In genomic region chr7:137757146-137757925, GRCh38 we compare ENCODE assay signal across 15 cellular contexts.
A peak's percentile ranks its signal among the peaks of the same experiment; 100 is the strongest.
DNase-seq lines count a peak whose midpoint lies in the region; ATAC-seq, FAIRE-seq and TF ChIP-seq lines count a peak whose summit lies in the region.
"Had no signal": no experiment of that assay in that cellular context is flagged by ENCODE, and none has a peak within 500 bp of the region (broad histone marks: within the 10 kb centered on the region; RNA-seq: fewer than 3 reads in every experiment).

No MANE protein-coding gene starts in this region.

- H3K36me3 ChIP-seq in bronchial epithelial cell (ENCODE audit: control insufficient read depth, insufficient read depth, low read length) (no peaks in the 10 kb centered on the region), osteoblast (ENCODE audit: insufficient read depth, low read length) (peaks cover 7% of the 10 kb centered on the region)
- H3K36me3 ChIP-seq in CD4-positive, alpha-beta memory T cell (ENCODE audit: insufficient read depth, low read length), result no peaks in the 10 kb centered on the region
- H3K36me3 ChIP-seq: SJSA1 had no signal

- H2AFZ ChIP-seq in osteoblast (ENCODE audit: low read length), result no peak overlapping the region

- DNase-seq in EH (ENCODE audit: low read depth), result peak; percentile 69
- DNase-seq in LNCaP clone FGC (ENCODE audit: low read depth), result peak; percentile 52
- peak; percentile 68 for DNase-seq in bronchial epithelial cell (ENCODE audit: low read depth)
- DNase-seq in osteoblast (ENCODE audit: insufficient read length, low spot score, missing footprints), result peak; percentile 27
- DNase-seq in NCI-H69 (lab: John Stamatoyannopoulos, UW), result no peak
- DNase-seq in NCI-H345 treated with DMSO at 0.1 percent for 48 hours (lab: John Stamatoyannopoulos, UW; ENCODE audit: unreplicated experiment), result no peak
- no peak for DNase-seq in CD4-positive, alpha-beta memory T cell
- DNase-seq: activated T-cell treated with anti-CD3 and anti-CD28 coated beads, Interleukin-2, amount 50 U/mL, for 1 hour; NCI-H1105; retina had no signal

- FAIRE-seq in bronchial epithelial cell (lab: Jason Lieb, UNC), result no peak
- FAIRE-seq: H1 had no signal

- H3K4me1 ChIP-seq in osteoblast (ENCODE audit: insufficient read depth, low read length), result peaks cover 28% of the 10 kb centered on the region
- no peaks in the 10 kb centered on the region for H3K4me1 ChIP-seq in CD4-positive, alpha-beta memory T cell (ENCODE audit: insufficient read depth, low read length)
- H3K4me1 ChIP-seq: SJSA1 had no signal

- CTCF ChIA-PET in CD4-positive, alpha-beta memory T cell (lab: Charles Lee; ENCODE audit: partially characterized antibody), result no interaction called here

- H3K27ac Mint-ChIP-seq in CD4-positive, alpha-beta memory T cell, result no peak overlapping the region
- H3K27ac Mint-ChIP-seq: CD14-positive monocyte had no signal

- H3K27me3 Mint-ChIP-seq in CD4-positive, alpha-beta memory T cell, result peaks cover 6 to 8% of the 10 kb centered on the region in 2 donors

- no peaks in the 10 kb centered on the region for H3K9me3 ChIP-seq in osteoblast (ENCODE audit: low read depth, low read length)
- no peaks in the 10 kb centered on the region for H3K9me3 ChIP-seq in CD4-positive, alpha-beta memory T cell (ENCODE audit: control insufficient read depth in 1 of 2, low read length in 2 of 2)

- H3K4me1 Mint-ChIP-seq in CD4-positive, alpha-beta memory T cell, result no peaks in the 10 kb centered on the region

- intact Hi-C loops in CD4-positive, alpha-beta memory T cell (cut with micrococcal nuclease), result no loop called here

- H3K79me2 ChIP-seq in osteoblast (ENCODE audit: insufficient read depth, low read length), result peaks cover 10% of the 10 kb centered on the region

- POLR2A ChIA-PET in CD4-positive, alpha-beta memory T cell (lab: Charles Lee; ENCODE audit: partially characterized antibody), result no interaction called here

- no peak for TF ChIP-seq CTCF in LNCaP clone FGC (IDR thresholded peaks at IDR 0.05; ENCODE audit: control insufficient read depth, extremely low read depth, insufficient read depth)
- TF ChIP-seq CTCF in bronchial epithelial cell (IDR thresholded peaks at IDR 0.05; ENCODE audit: insufficient read depth, low read length, severe bottlenecking), result no peak
- no peak for TF ChIP-seq CTCF in osteoblast (IDR thresholded peaks at IDR 0.05; ENCODE audit: extremely low read depth, low read depth, low read length)

- peak overlapping the region; percentile 59 for H3K4me2 ChIP-seq in osteoblast (ENCODE audit: insufficient read depth, low read length)

- ATAC-seq in HG03378 (IDR thresholded peaks at IDR 0.05; ENCODE audit: unreplicated experiment), result no peak

- H3K4me3 Mint-ChIP-seq in CD4-positive, alpha-beta memory T cell, result no peak overlapping the region
- H3K4me3 Mint-ChIP-seq: neural crest cell had no signal

- peak overlapping the region; percentile 84 for H3K27ac ChIP-seq in osteoblast (ENCODE audit: low read depth, low read length)
- no peak overlapping the region for H3K27ac ChIP-seq in CD4-positive, alpha-beta memory T cell (ENCODE audit: low read depth, low read length)
- H3K27ac ChIP-seq: SJSA1 had no signal

- no peak overlapping the region for H3K4me3 ChIP-seq in LNCaP clone FGC (ENCODE audit: low read depth, low read length)
- H3K4me3 ChIP-seq in bronchial epithelial cell (ENCODE audit: low read depth, low read length), result no peak overlapping the region
- no peak overlapping the region for H3K4me3 ChIP-seq in osteoblast (ENCODE audit: insufficient read depth, low read length)
- H3K4me3 ChIP-seq in CD4-positive, alpha-beta memory T cell (ENCODE audit: low read length in 2 of 2), result no peak overlapping the region
- H3K4me3 ChIP-seq: SJSA1 had no signal

- no peaks in the 10 kb centered on the region for H3K36me3 Mint-ChIP-seq in CD4-positive, alpha-beta memory T cell
- H3K36me3 Mint-ChIP-seq: CD14-positive monocyte had no signal

- peaks cover 0 to 5% (median 0%) of the 10 kb centered on the region in 8 donors for H3K9me3 Mint-ChIP-seq in CD4-positive, alpha-beta memory T cell

- H3K27me3 ChIP-seq in bronchial epithelial cell (ENCODE audit: control insufficient read depth, insufficient read depth, low read length), result peaks cover 4% of the 10 kb centered on the region
- no peaks in the 10 kb centered on the region for H3K27me3 ChIP-seq in osteoblast (ENCODE audit: insufficient read depth, low read length)
- peaks cover 2% of the 10 kb centered on the region for H3K27me3 ChIP-seq in CD4-positive, alpha-beta memory T cell (ENCODE audit: insufficient read depth, low read length)

- H4K20me1 ChIP-seq in osteoblast (ENCODE audit: insufficient read depth, low read length), result no peaks in the 10 kb centered on the region

Comparison
In these comparisons a context has a peak if more than half of its experiments do, and no peak if none do; other contexts are left out.
1. DNase-seq: peak in EH (single experiment), LNCaP clone FGC (single experiment), bronchial epithelial cell (single experiment) and osteoblast (single experiment); none in NCI-H69 (single experiment), NCI-H345 treated with DMSO at 0.1 percent for 48 hours (single experiment) and CD4-positive, alpha-beta memory T cell (0 of 5).